ENCODE assay signal across 1 cellular context in the genomic region with DNA sequence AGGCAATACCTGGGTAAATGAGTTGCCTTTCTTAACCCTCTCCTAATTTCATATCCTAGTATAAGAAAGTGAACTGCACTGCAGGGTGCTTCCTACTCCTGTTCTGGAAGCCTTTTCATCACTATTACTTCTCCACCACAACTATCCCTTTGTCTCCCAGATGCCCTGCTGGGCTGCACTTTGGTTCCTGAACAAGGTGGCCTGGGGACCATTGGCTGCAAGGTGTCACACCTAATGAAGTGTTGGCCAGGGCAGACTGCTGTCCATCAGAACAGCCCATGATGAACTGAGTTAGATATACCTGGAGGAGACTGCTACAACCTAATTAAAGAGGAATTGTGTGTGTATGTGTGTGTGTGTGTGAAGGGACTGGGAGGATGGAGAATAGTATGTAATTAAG.
TF ChIP-seq lines count a peak whose summit lies in the region.

No MANE protein-coding gene starts in this region.

TF ChIP-seq in GM23338, 12 proteins besides CTCF, POLR2A, EP300 and RAD21 (continued from another document):
- TF ChIP-seq, protein P1, sequence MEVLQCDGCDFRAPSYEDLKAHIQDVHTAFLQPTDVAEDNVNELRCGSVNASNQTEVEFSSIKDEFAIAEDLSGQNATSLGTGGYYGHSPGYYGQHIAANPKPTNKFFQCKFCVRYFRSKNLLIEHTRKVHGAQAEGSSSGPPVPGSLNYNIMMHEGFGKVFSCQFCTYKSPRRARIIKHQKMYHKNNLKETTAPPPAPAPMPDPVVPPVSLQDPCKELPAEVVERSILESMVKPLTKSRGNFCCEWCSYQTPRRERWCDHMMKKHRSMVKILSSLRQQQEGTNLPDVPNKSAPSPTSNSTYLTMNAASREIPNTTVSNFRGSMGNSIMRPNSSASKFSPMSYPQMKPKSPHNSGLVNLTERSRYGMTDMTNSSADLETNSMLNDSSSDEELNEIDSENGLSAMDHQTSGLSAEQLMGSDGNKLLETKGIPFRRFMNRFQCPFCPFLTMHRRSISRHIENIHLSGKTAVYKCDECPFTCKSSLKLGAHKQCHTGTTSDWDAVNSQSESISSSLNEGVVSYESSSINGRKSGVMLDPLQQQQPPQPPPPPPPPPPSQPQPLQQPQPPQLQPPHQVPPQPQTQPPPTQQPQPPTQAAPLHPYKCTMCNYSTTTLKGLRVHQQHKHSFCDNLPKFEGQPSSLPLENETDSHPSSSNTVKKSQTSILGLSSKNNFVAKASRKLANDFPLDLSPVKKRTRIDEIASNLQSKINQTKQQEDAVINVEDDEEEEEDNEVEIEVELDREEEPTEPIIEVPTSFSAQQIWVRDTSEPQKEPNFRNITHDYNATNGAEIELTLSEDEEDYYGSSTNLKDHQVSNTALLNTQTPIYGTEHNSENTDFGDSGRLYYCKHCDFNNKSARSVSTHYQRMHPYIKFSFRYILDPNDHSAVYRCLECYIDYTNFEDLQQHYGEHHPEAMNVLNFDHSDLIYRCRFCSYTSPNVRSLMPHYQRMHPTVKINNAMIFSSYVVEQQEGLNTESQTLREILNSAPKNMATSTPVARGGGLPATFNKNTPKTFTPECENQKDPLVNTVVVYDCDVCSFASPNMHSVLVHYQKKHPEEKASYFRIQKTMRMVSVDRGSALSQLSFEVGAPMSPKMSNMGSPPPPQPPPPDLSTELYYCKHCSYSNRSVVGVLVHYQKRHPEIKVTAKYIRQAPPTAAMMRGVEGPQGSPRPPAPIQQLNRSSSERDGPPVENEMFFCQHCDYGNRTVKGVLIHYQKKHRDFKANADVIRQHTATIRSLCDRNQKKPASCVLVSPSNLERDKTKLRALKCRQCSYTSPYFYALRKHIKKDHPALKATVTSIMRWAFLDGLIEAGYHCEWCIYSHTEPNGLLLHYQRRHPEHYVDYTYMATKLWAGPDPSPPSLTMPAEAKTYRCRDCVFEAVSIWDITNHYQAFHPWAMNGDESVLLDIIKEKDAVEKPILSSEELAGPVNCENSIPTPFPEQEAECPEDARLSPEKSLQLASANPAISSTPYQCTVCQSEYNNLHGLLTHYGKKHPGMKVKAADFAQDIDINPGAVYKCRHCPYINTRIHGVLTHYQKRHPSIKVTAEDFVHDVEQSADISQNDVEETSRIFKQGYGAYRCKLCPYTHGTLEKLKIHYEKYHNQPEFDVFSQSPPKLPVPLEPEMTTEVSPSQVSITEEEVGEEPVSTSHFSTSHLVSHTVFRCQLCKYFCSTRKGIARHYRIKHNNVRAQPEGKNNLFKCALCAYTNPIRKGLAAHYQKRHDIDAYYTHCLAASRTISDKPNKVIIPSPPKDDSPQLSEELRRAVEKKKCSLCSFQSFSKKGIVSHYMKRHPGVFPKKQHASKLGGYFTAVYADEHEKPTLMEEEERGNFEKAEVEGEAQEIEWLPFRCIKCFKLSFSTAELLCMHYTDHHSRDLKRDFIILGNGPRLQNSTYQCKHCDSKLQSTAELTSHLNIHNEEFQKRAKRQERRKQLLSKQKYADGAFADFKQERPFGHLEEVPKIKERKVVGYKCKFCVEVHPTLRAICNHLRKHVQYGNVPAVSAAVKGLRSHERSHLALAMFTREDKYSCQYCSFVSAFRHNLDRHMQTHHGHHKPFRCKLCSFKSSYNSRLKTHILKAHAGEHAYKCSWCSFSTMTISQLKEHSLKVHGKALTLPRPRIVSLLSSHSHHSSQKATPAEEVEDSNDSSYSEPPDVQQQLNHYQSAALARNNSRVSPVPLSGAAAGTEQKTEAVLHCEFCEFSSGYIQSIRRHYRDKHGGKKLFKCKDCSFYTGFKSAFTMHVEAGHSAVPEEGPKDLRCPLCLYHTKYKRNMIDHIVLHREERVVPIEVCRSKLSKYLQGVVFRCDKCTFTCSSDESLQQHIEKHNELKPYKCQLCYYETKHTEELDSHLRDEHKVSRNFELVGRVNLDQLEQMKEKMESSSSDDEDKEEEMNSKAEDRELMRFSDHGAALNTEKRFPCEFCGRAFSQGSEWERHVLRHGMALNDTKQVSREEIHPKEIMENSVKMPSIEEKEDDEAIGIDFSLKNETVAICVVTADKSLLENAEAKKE (CRISPR knock-in tag; IDR thresholded peaks at IDR 0.05) = peak; percentile 62; the same call in 1 of the 2 replicates
